ENCODE assay signal across 9 cellular contexts in genomic region chr1:42381424-42381673, GRCh38. TPM values are rescaled to one million over a fixed set of nuclear protein-coding genes. Genes with fewer than 3 reads are reported as not detected.
DNase-seq lines count a peak whose midpoint lies in the region; FAIRE-seq and TF ChIP-seq lines count a peak whose summit lies in the region.
"Had no signal": no experiment of that assay in that cellular context is flagged by ENCODE, and none has a peak within 500 bp of the region (broad histone marks: within the 10 kb centered on the region; RNA-seq: fewer than 3 reads in every experiment).

No MANE protein-coding gene starts in this region.

- no peaks in the 10 kb centered on the region; the same call in 1 of the 2 replicates for H3K27me3 ChIP-seq in Karpas-422 (ENCODE audit: low read length)
- peaks cover 39% of the 10 kb centered on the region for H3K27me3 ChIP-seq in ectodermal cell (ENCODE audit: control insufficient read depth, insufficient read depth, low read length, poor library complexity, severe bottlenecking)

- no peaks in the 10 kb centered on the region for H3K79me2 ChIP-seq in Karpas-422 (ENCODE audit: low read length)

- DNase-seq in DMS79 treated with DMSO at 0.1 percent for 48 hours (lab: John Stamatoyannopoulos, UW): peak; percentile 56
- DNase-seq in DMS79 (lab: John Stamatoyannopoulos, UW): no peak
- DNase-seq in Karpas-422: no peak
- DNase-seq in progenitor cell of endocrine pancreas (ENCODE audit: low spot score, unreplicated experiment): no peak
- DNase-seq in stimulated activated naive CD4-positive, alpha-beta T cell (lab: John Stamatoyannopoulos, UW): no peak
- no peak for DNase-seq in anterior cingulate cortex (lab: John Stamatoyannopoulos, UW)
- DNase-seq in RCC 7860 (ENCODE audit: low spot score): no peak
- DNase-seq: NK-92 treated with Interleukin-12 subunit alpha and Interleukin-12 subunit beta, amount 100 ng/mL, for 24 hours had no signal

- 50 to 57% methylated on average over 2 of the region's 2 CpGs for WGBS in ectodermal cell, 2 experiments

- peak overlapping the region; percentile 69 for H3K4me2 ChIP-seq in Karpas-422 (ENCODE audit: low read depth, low read length, poor library complexity, severe bottlenecking)

- H2AFZ ChIP-seq in Karpas-422 (ENCODE audit: low read length): no peak overlapping the region

- H3K36me3 Mint-ChIP-seq in progenitor cell of endocrine pancreas (ENCODE audit: insufficient read depth): no peaks in the 10 kb centered on the region

- H3K27me3 Mint-ChIP-seq in progenitor cell of endocrine pancreas: peaks cover 50% of the 10 kb centered on the region

- no peak for FAIRE-seq in RCC 7860 (lab: Jason Lieb, UNC)

- no peaks in the 10 kb centered on the region for H3K9me3 Mint-ChIP-seq in progenitor cell of endocrine pancreas (ENCODE audit: low read depth)

- no peaks in the 10 kb centered on the region for H4K20me1 ChIP-seq in Karpas-422 (ENCODE audit: insufficient read depth, low read depth, low read length)

- peak overlapping the region; percentile 75 for H3K4me3 Mint-ChIP-seq in progenitor cell of endocrine pancreas (ENCODE audit: low read depth)

- H3K9me2 ChIP-seq in Karpas-422 (replicated peaks; ENCODE audit: insufficient read depth, low read length): no peaks in the 10 kb centered on the region

- H3K9me3 ChIP-seq in Karpas-422 (ENCODE audit: low read length) (no peaks in the 10 kb centered on the region), ectodermal cell (ENCODE audit: control insufficient read depth, low read length) (no peaks in the 10 kb centered on the region)

- peak overlapping the region; percentile 75 for H3K4me3 ChIP-seq in Karpas-422 (ENCODE audit: low read length)
- peak overlapping the region; percentile 52 for H3K4me3 ChIP-seq in ectodermal cell (ENCODE audit: insufficient read depth, low read depth, low read length)

- H3K4me1 Mint-ChIP-seq in progenitor cell of endocrine pancreas (ENCODE audit: low read depth): no peaks in the 10 kb centered on the region

- H3K27ac ChIP-seq in Karpas-422 (ENCODE audit: low read length) (no peak overlapping the region), ectodermal cell (ENCODE audit: insufficient read depth, low read depth, low read length, poor library complexity, severe bottlenecking) (no peak overlapping the region)

- no peak overlapping the region for H3K27ac Mint-ChIP-seq in progenitor cell of endocrine pancreas

- H3K4me1 ChIP-seq in Karpas-422 (ENCODE audit: low read length): peaks cover 8% of the 10 kb centered on the region
- peaks cover 4% of the 10 kb centered on the region for H3K4me1 ChIP-seq in ectodermal cell (ENCODE audit: control insufficient read depth, insufficient read depth, low read length)

- H3K9ac ChIP-seq in Karpas-422 (ENCODE audit: low read length): peak overlapping the region; percentile 58

- no peak for TF ChIP-seq CTCF in progenitor cell of endocrine pancreas (IDR thresholded peaks at IDR 0.05; ENCODE audit: unreplicated experiment)

- H3K36me3 ChIP-seq in Karpas-422 (ENCODE audit: insufficient read depth, low read length) (no peaks in the 10 kb centered on the region), ectodermal cell (ENCODE audit: control insufficient read depth, insufficient read depth, low read length) (no peaks in the 10 kb centered on the region)

RNA-seq across cellular contexts. Expression of gene RIMKLA, which starts 0.8 kb away (rescaled TPM):
- total RNA-seq in Karpas-422 (2014; rRNA removed; shearing (Covaris generic); ENCODE audit: low replicate concordance): 1.1 and 2.1 TPM in 2 replicates
- 0.63 TPM for polyA plus RNA-seq in ectodermal cell (2013, experiment 1 of 4)
- 0.64 TPM for polyA plus RNA-seq in ectodermal cell (2013, experiment 2 of 4)
- 0.91 TPM for polyA plus RNA-seq in ectodermal cell (2013, experiment 3 of 4)
- 0.85 TPM for polyA plus RNA-seq in ectodermal cell (2013, experiment 4 of 4)
- total RNA-seq in progenitor cell of endocrine pancreas: 3.5 and 3.9 TPM in 2 replicates

RNA-seq across cellular contexts. Expression of gene FOXJ3, which starts 46.3 kb away (rescaled TPM):
- total RNA-seq in Karpas-422 (2014; rRNA removed; shearing (Covaris generic); ENCODE audit: low replicate concordance): 36.8 and 55.5 TPM in 2 replicates
- 48.1 TPM for polyA plus RNA-seq in ectodermal cell (2013, experiment 1 of 4)
- 50.2 TPM for polyA plus RNA-seq in ectodermal cell (2013, experiment 2 of 4)
- 34.8 TPM for polyA plus RNA-seq in ectodermal cell (2013, experiment 3 of 4)
- 41.3 TPM for polyA plus RNA-seq in ectodermal cell (2013, experiment 4 of 4)
- total RNA-seq in progenitor cell of endocrine pancreas: 63.0 and 64.4 TPM in 2 replicates
